Comparison of ENCODE assay signal across 1 cellular context in genomic region chr9:125410522-125410894, GRCh38.
A peak's percentile ranks its signal among the peaks of the same experiment; 100 is the strongest.
TF ChIP-seq lines count a peak whose summit lies in the region.

No MANE protein-coding gene starts in this region.

TF ChIP-seq in HepG2, 621 proteins besides CTCF, POLR2A, EP300 and RAD21 (continued from another document):
- TF ChIP-seq ZBTB33 (CRISPR knock-in tag; IDR thresholded peaks at IDR 0.05) (peak; percentile 68), HDAC2 (CRISPR knock-in tag; IDR thresholded peaks at IDR 0.05) (no peak), ZNF503 (CRISPR knock-in tag; IDR thresholded peaks at IDR 0.05) (no peak), RXRB (CRISPR knock-in tag; IDR thresholded peaks at IDR 0.05; ENCODE audit: borderline replicate concordance) (no peak), NFE2 (CRISPR knock-in tag; IDR thresholded peaks at IDR 0.05) (no peak), KDM1A (CRISPR knock-in tag; IDR thresholded peaks at IDR 0.05) (no peak), SNAPC4 (CRISPR knock-in tag; IDR thresholded peaks at IDR 0.05) (no peak), AKNA (CRISPR knock-in tag; IDR thresholded peaks at IDR 0.05; ENCODE audit: borderline replicate concordance) (no peak), ZNF687 (CRISPR knock-in tag; IDR thresholded peaks at IDR 0.05) (peak; percentile 26), ZNF770 (CRISPR knock-in tag; IDR thresholded peaks at IDR 0.05) (no peak), CHD2 (IDR thresholded peaks at IDR 0.05; ENCODE audit: low read depth, low read length) (no peak), SMC3 (IDR thresholded peaks at IDR 0.05; ENCODE audit: low read length) (no peak), MNT (IDR thresholded peaks at IDR 0.05) (no peak), RFX1 (IDR thresholded peaks at IDR 0.05) (no peak), NRL (CRISPR knock-in tag; IDR thresholded peaks at IDR 0.05; ENCODE audit: borderline replicate concordance) (0 out of 2 replicates have a peak, but pooled peaks have one; percentile 39), SPEN (CRISPR knock-in tag; IDR thresholded peaks at IDR 0.05; ENCODE audit: low read depth) (no peak), ZNF343 (CRISPR knock-in tag; IDR thresholded peaks at IDR 0.05) (no peak), SOX6 (IDR thresholded peaks at IDR 0.05) (no peak), SOX6 (CRISPR knock-in tag; IDR thresholded peaks at IDR 0.05) (no peak), ZMYM4 (CRISPR knock-in tag; IDR thresholded peaks at IDR 0.05) (no peak), REL (CRISPR knock-in tag; conservative IDR thresholded peaks at IDR 0.05) (no peak), EZH2 (conservative IDR thresholded peaks at IDR 0.05; ENCODE audit: low read depth, low read length) (no peak), USF2 (IDR thresholded peaks at IDR 0.05; ENCODE audit: low read depth, low read length) (no peak), USF2 (CRISPR knock-in tag; IDR thresholded peaks at IDR 0.05; ENCODE audit: borderline replicate concordance) (peak; percentile 15; the same call in 1 of the 2 replicates), MEIS2 (CRISPR knock-in tag; IDR thresholded peaks at IDR 0.05) (no peak), ZNF563 (CRISPR knock-in tag; IDR thresholded peaks at IDR 0.05) (no peak)
